ENCODE assay signal across 12 cellular contexts in the genomic region with DNA sequence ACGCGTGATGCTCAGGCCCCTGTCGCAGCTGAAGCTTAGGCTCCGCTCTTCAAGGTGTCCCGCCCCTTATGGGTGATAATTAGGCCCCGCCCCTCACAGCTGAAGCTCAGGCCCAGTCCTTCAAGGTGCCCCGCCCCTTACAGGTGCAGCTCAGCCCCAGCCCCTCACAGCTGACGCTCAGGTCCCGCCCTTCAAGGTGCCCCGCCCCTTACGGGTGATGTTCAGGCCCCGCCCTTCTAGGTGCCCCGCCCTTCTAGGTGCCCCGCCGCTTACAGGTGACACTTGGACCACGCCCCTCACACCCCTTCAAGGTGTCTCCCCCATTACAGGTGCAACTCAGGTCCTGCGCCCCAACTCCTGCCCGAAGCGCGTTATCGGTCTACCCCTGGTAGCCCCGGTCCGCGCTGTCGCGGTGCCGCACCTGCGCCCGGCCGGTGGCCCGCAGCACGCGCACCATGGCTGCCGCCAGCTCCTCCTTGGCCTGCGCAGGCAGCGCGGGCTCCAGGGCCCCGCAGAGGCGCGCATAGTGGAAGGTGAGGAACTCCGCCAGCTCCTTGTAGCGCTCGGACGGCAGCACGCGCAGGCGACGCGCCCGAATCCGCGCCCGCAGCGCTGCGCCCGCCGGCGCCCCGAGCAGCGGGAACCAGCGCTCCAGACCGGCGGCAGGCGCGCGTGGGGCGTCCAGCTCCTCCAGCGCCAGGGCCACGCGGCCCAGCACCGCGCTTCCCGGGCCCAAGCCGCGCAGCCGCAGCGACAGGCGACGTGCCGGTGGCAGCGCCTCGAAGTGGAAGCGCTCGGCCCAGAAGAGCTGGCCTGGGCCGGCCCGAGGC. TPM values are rescaled to one million over a fixed set of nuclear protein-coding genes. Genes with fewer than 3 reads are reported as not detected.
A peak's percentile ranks its signal among the peaks of the same experiment; 100 is the strongest.
DNase-seq lines count a peak whose midpoint lies in the region; ATAC-seq and TF ChIP-seq lines count a peak whose summit lies in the region.
"Had no signal": no experiment of that assay in that cellular context is flagged by ENCODE, and none has a peak within 500 bp of the region (broad histone marks: within the 10 kb centered on the region; RNA-seq: fewer than 3 reads in every experiment).

No MANE protein-coding gene starts in this region.

- TF ChIP-seq CTCF in left ventricle myocardium inferior (IDR thresholded peaks at IDR 0.05; ENCODE audit: borderline replicate concordance): no peak
- TF ChIP-seq CTCF in RWPE1 (conservative IDR thresholded peaks at IDR 0.05; ENCODE audit: low read depth): no peak
- no peak for TF ChIP-seq CTCF in thoracic aorta (IDR thresholded peaks at IDR 0.05)
- TF ChIP-seq CTCF in Caco-2 (IDR thresholded peaks at IDR 0.05; ENCODE audit: insufficient read depth in 1 of 2, low read depth in 1 of 2, low read length in 1 of 2, severe bottlenecking in 1 of 2, unreplicated experiment in 1 of 2): no peak

- H3K4me3 ChIP-seq in left ventricle myocardium inferior: peak overlapping the region; percentile 41
- peak overlapping the region; percentile 54; the same call in 1 of the 2 replicates for H3K4me3 ChIP-seq in iPS-20b (ENCODE audit: low read length)
- peak overlapping the region; percentile 27 for H3K4me3 ChIP-seq in thoracic aorta
- H3K4me3 ChIP-seq in Caco-2 (ENCODE audit: low read depth, low read length): no peak overlapping the region

- no peaks in the 10 kb centered on the region for H3K4me1 Mint-ChIP-seq in Caco-2 (ENCODE audit: low read depth, unreplicated experiment)

- ATAC-seq in Right ventricle myocardium superior (ENCODE audit: poor library complexity) (no peak), thoracic aorta (ENCODE audit: insufficient number of reproducible peaks, low FRiP score, low read depth) (no peak), GM19395 (IDR thresholded peaks at IDR 0.05; ENCODE audit: unreplicated experiment) (no peak)
- ATAC-seq: Right ventricle myocardium inferior had no signal

- no peak overlapping the region for H3K27ac ChIP-seq in left ventricle myocardium inferior (replicated peaks)
- H3K27ac ChIP-seq in RWPE1: no peak overlapping the region
- H3K27ac ChIP-seq in iPS-20b (ENCODE audit: low read length): no peak overlapping the region
- no peak overlapping the region for H3K27ac ChIP-seq in thoracic aorta

- no peaks in the 10 kb centered on the region for H3K36me3 Mint-ChIP-seq in Caco-2 (ENCODE audit: insufficient read depth, unreplicated experiment)

- CTCF ChIA-PET in RWPE1 (lab: Yijun Ruan, JAX) (interaction anchor here (0.9 kb wide), 1 partner anchor 296 kb away, joined by 8 read pairs; no protein-coding TSS in a partner anchor), Caco-2 (lab: Charles Lee) (interaction anchor here (1.5 kb wide), 1 partner anchor 99 kb away, joined by 4 read pairs; no protein-coding TSS in a partner anchor)

- H3K27me3 Mint-ChIP-seq in Caco-2 (ENCODE audit: insufficient read depth, unreplicated experiment): peaks cover 2% of the 10 kb centered on the region

- no TSS peak for BruUV-seq in Caco-2 (replicated peaks; lab: Mats Ljungman, UMichigan)

- POLR2A ChIA-PET in RWPE1 (lab: Yijun Ruan, JAX; ENCODE audit: low non-redundant PET): no interaction called here
- POLR2A ChIA-PET in Caco-2 (lab: Charles Lee): no interaction called here

- H3K4me1 ChIP-seq in left ventricle myocardium inferior: peaks cover 27% of the 10 kb centered on the region
- no peaks in the 10 kb centered on the region for H3K4me1 ChIP-seq in iPS-20b (ENCODE audit: insufficient read depth, low read length)
- H3K4me1 ChIP-seq in thoracic aorta (ENCODE audit: control insufficient read depth in 1 of 2, low read depth in 2 of 2): peaks cover 0 to 27% of the 10 kb centered on the region in 2 donors
- H3K4me1 ChIP-seq in Caco-2: no peaks in the 10 kb centered on the region

- no peaks in the 10 kb centered on the region for H3K9me3 Mint-ChIP-seq in Caco-2 (ENCODE audit: unreplicated experiment)
- H3K9me3 Mint-ChIP-seq: HFFc6 had no signal

- DNase-seq in left ventricle myocardium inferior: no peak
- DNase-seq in Right ventricle myocardium superior: no peak
- peak; percentile 47 for DNase-seq in RWPE1 (ENCODE audit: low spot score)
- DNase-seq in thoracic aorta (ENCODE audit: low spot score): no peak
- no peak for DNase-seq in Caco-2
- no peak for DNase-seq in activated CD4-positive, alpha-beta T cell treated with anti-CD3 and anti-CD28 coated beads for 4 hours
- DNase-seq: HFFc6; stimulated activated naive CD4-positive, alpha-beta T cell treated with Interleukin-2 at 50 U/mL for 16 hours had no signal

- H3K9me3 ChIP-seq in left ventricle myocardium inferior (replicated peaks) (no peaks in the 10 kb centered on the region), iPS-20b (ENCODE audit: insufficient read depth, low read depth, low read length) (no peaks in the 10 kb centered on the region), thoracic aorta (no peaks in the 10 kb centered on the region), Caco-2 (no peaks in the 10 kb centered on the region)

- H3K36me3 ChIP-seq in left ventricle myocardium inferior (no peaks in the 10 kb centered on the region), iPS-20b (ENCODE audit: insufficient read depth, low read depth, low read length) (no peaks in the 10 kb centered on the region), thoracic aorta (no peaks in the 10 kb centered on the region), Caco-2 (ENCODE audit: control insufficient read depth, insufficient read depth, low read length) (no peaks in the 10 kb centered on the region)

- H3K27me3 ChIP-seq in left ventricle myocardium inferior (ENCODE audit: low read depth): peaks cover 74% of the 10 kb centered on the region
- H3K27me3 ChIP-seq in iPS-20b (ENCODE audit: insufficient read depth, low read length): peaks cover 94% of the 10 kb centered on the region
- H3K27me3 ChIP-seq in thoracic aorta (replicated peaks; ENCODE audit: insufficient read depth): peaks cover 9% of the 10 kb centered on the region
- no peaks in the 10 kb centered on the region for H3K27me3 ChIP-seq in Caco-2 (replicated peaks; ENCODE audit: control insufficient read depth, insufficient read depth, low read length)

- intact Hi-C loops in left ventricle myocardium inferior (cut with micrococcal nuclease) (no loop called here), Right ventricle myocardium superior (cut with DNase I) (no loop called here), Caco-2 (cut with micrococcal nuclease; ENCODE audit: unreplicated experiment) (no loop called here)

- H3K9ac ChIP-seq in iPS-20b (ENCODE audit: low read depth, low read length): no peak overlapping the region

- H3K4me3 Mint-ChIP-seq in Caco-2 (ENCODE audit: unreplicated experiment): no peak overlapping the region
- H3K4me3 Mint-ChIP-seq: HFFc6 had no signal

- no peak overlapping the region for H3K27ac Mint-ChIP-seq in Caco-2 (ENCODE audit: unreplicated experiment)
- H3K27ac Mint-ChIP-seq: HFFc6 had no signal

RNA-seq across cellular contexts. Expression of a gene that starts 7.3 kb away (rescaled TPM):
- 1.5 TPM for total RNA-seq in left ventricle myocardium inferior
- total RNA-seq in Right ventricle myocardium superior: 0.65 TPM
- 1 to 10 TPM; 4.1 to 5.1 TPM for total RNA-seq in thoracic aorta
- not detected in 2 replicates for total RNA-seq in Caco-2 (2022)
- total RNA-seq: HFFc6 had no signal

RNA-seq across cellular contexts. Expression of a gene that starts 7.3 kb away (rescaled TPM):
- total RNA-seq in left ventricle myocardium inferior (25.3 TPM), Right ventricle myocardium superior (21.9 TPM), thoracic aorta (10 to 100 TPM; 37.8 to 45.3 TPM), Caco-2 (2022) (37.5 and 38.6 TPM in 2 replicates)

RNA-seq across cellular contexts. Expression of a gene that starts 22.2 kb away (rescaled TPM):
- not detected for total RNA-seq in left ventricle myocardium inferior
- total RNA-seq in Right ventricle myocardium superior: not detected
- total RNA-seq in thoracic aorta: not detected
- total RNA-seq in Caco-2 (2022): not detected in 2 replicates
- total RNA-seq: cerebellum, HFFc6, Right ventricle myocardium inferior had no signal

RNA-seq across cellular contexts. Expression of a gene that starts 38.3 kb away (rescaled TPM):
- total RNA-seq in left ventricle myocardium inferior (74.5 TPM), Right ventricle myocardium superior (74.5 TPM), thoracic aorta (100 to 1,000 TPM; 163 to 247 TPM), Caco-2 (2022) (112 and 127 TPM in 2 replicates)

RNA-seq across cellular contexts. Expression of a gene that starts 51.2 kb away (rescaled TPM):
- not detected for total RNA-seq in left ventricle myocardium inferior
- total RNA-seq in Right ventricle myocardium superior: not detected
- total RNA-seq in thoracic aorta: not detected
- total RNA-seq in Caco-2 (2022): not detected in 2 replicates
- total RNA-seq: cerebellum, HFFc6, Right ventricle myocardium inferior had no signal
